Comparison of ENCODE assay signal across 7 cellular contexts in genomic region chr5:132522067-132522466, GRCh38. TPM values are rescaled to one million over a fixed set of nuclear protein-coding genes. Genes with fewer than 3 reads are reported as not detected.
"Had no signal": no experiment of that assay in that cellular context is flagged by ENCODE, and none has a peak within 500 bp of the region (broad histone marks: within the 10 kb centered on the region; RNA-seq: fewer than 3 reads in every experiment).

No MANE protein-coding gene starts in this region.

RNA-seq across cellular contexts. Expression of gene IL5, which starts 21.3 kb away (rescaled TPM):
- total RNA-seq: GM23248, GM23338, H1, H4, H7, H9, HFFc6 had no signal
- polyA plus RNA-seq: GM23248, GM23338, H1 had no signal
